Comparison of ENCODE assay signal across 35 cellular contexts in genomic region chr7:155496267-155497005, GRCh38. TPM values are rescaled to one million over a fixed set of nuclear protein-coding genes. Genes with fewer than 3 reads are reported as not detected.
"Had no signal": no experiment of that assay in that cellular context is flagged by ENCODE, and none has a peak within 500 bp of the region (broad histone marks: within the 10 kb centered on the region; RNA-seq: fewer than 3 reads in every experiment).

No MANE protein-coding gene starts in this region.

- H3K27me3 ChIP-seq: ascending aorta, body of pancreas had no signal

- H3K9ac ChIP-seq: SK-N-SH had no signal

- H3K4me1 ChIP-seq: ascending aorta, body of pancreas, breast epithelium, Peyer's patch, SJSA1 had no signal

- H3K9me3 ChIP-seq: ascending aorta, body of pancreas, breast epithelium, MG63, Peyer's patch, SJSA1, SK-N-SH had no signal

- H3K4me3 ChIP-seq: ascending aorta, body of pancreas, breast epithelium, MG63, Peyer's patch, SJSA1 had no signal

- H3K4me1 Mint-ChIP-seq: T-helper 17 cell had no signal

- H3K27ac Mint-ChIP-seq: activated CD4-positive, alpha-beta T cell treated with anti-CD3 and anti-CD28 coated beads, Interleukin-2, amount 10 ng/mL, durations not matched to agents 7 days and 5 days; activated CD8-positive, alpha-beta T cell treated with anti-CD3 and anti-CD28 coated beads, Interleukin-2, amount 10 ng/mL, durations not matched to agents 7 days and 5 days; activated naive CD4-positive, alpha-beta T cell treated with anti-CD3 and anti-CD28 coated beads, Interleukin-2, amount 50 U/mL, for 24 hours; activated naive CD8-positive, alpha-beta T cell treated with anti-CD3 and anti-CD28 coated beads, Interleukin-2, amount 10 ng/mL, durations not matched to agents 7 days and 5 days; activated T-cell treated with anti-CD3 and anti-CD28 coated beads, Interleukin-2, amount 50 U/mL, for 24 hours; activated T-helper 2 cell treated with anti-CD3 and anti-CD28 coated beads, Interferon-gamma antibody, Interleukin-2, Interleukin-4, amounts not matched to agents 10 μg/mL and 5 μg/mL and 100 μg/mL, durations not matched to agents 14 hours and 24 hours and 36 hours; T-helper 17 cell had no signal

- H3K36me3 Mint-ChIP-seq: activated naive CD4-positive, alpha-beta T cell treated with anti-CD3 and anti-CD28 coated beads, Interleukin-2, amount 50 U/mL, for 24 hours had no signal

- H3K4me3 Mint-ChIP-seq: activated CD4-positive, alpha-beta T cell treated with anti-CD3 and anti-CD28 coated beads, Interleukin-2, amount 10 ng/mL, durations not matched to agents 7 days and 5 days; activated CD8-positive, alpha-beta T cell treated with anti-CD3 and anti-CD28 coated beads, Interleukin-2, amount 10 ng/mL, durations not matched to agents 7 days and 5 days; activated naive CD4-positive, alpha-beta T cell treated with anti-CD3 and anti-CD28 coated beads, Interleukin-2, amount 50 U/mL, for 24 hours; activated naive CD8-positive, alpha-beta T cell treated with anti-CD3 and anti-CD28 coated beads, Interleukin-2, amount 10 ng/mL, durations not matched to agents 7 days and 5 days; activated T-cell treated with anti-CD3 and anti-CD28 coated beads, Interleukin-2, amount 50 U/mL, for 24 hours; T-helper 17 cell had no signal

- H3K27ac ChIP-seq: ascending aorta, body of pancreas, breast epithelium, Peyer's patch, SJSA1, WERI-Rb-1 had no signal

- H3K36me3 ChIP-seq: ascending aorta, breast epithelium, MG63, Peyer's patch, SJSA1, WERI-Rb-1 had no signal

- ATAC-seq: activated CD8-positive, alpha-beta T cell treated with anti-CD3 and anti-CD28 coated beads, Interleukin-2, amount 10 ng/mL, durations not matched to agents 7 days and 5 days; body of pancreas; PC-3; T-helper 17 cell had no signal

- H3K4me2 ChIP-seq: SK-N-SH had no signal

- DNase-seq: activated CD4-positive, alpha-beta T cell treated with anti-CD3 and anti-CD28 coated beads, Interleukin-2, amount 10 ng/mL, durations not matched to agents 7 days and 5 days; activated CD4-positive, alpha-beta T cell treated with anti-CD3 and anti-CD28 coated beads, Interleukin-2, amount 50 U/mL, for 48 hours; activated CD4-positive, CD25-positive, alpha-beta regulatory T cell; activated CD8-positive, alpha-beta T cell treated with anti-CD3 and anti-CD28 coated beads, Interleukin-2, amount 10 ng/mL, durations not matched to agents 7 days and 5 days; activated gamma-delta T cell; activated naive CD4-positive, alpha-beta T cell treated with Interleukin-2 at 50 U/mL for 16 hours; activated naive CD8-positive, alpha-beta T cell treated with anti-CD3 and anti-CD28 coated beads, Interleukin-2, amount 10 ng/mL, durations not matched to agents 7 days and 5 days; activated T-cell treated with anti-CD3 and anti-CD28 coated beads, Interleukin-2, amount 50 U/mL, for 24 hours; amygdala; body of pancreas; Karpas-422; MG63; NCI-H1048; NCI-H1436; NCI-H1694; NCI-H1930; NCI-H2081 treated with DMSO at 0.1 percent for 48 hours; NCI-H226; NCI-H748 treated with DMSO at 0.1 percent for 48 hours; NK-92 treated with Interleukin-12 subunit alpha and Interleukin-12 subunit beta, amount 100 ng/mL, for 24 hours; PC-3; Peyer's patch; SHP77 treated with DMSO at 0.1 percent for 48 hours; SK-N-SH; T-helper 17 cell; T-helper 9 cell; WERI-Rb-1 had no signal

- H3K9me3 Mint-ChIP-seq: activated CD4-positive, alpha-beta T cell treated with anti-CD3 and anti-CD28 coated beads, Interleukin-2, amount 10 ng/mL, durations not matched to agents 7 days and 5 days; activated naive CD4-positive, alpha-beta T cell treated with anti-CD3 and anti-CD28 coated beads, Interleukin-2, amount 50 U/mL, for 24 hours; activated naive CD8-positive, alpha-beta T cell treated with anti-CD3 and anti-CD28 coated beads, Interleukin-2, amount 10 ng/mL, durations not matched to agents 7 days and 5 days; activated T-cell treated with anti-CD3 and anti-CD28 coated beads, Interleukin-2, amount 50 U/mL, for 24 hours; activated T-helper 2 cell treated with anti-CD3 and anti-CD28 coated beads, Interferon-gamma antibody, Interleukin-2, Interleukin-4, amounts not matched to agents 10 μg/mL and 5 μg/mL and 100 μg/mL, durations not matched to agents 14 hours and 24 hours and 36 hours had no signal

RNA-seq across cellular contexts. Expression of gene EN2, which starts 38.5 kb away (rescaled TPM):
- total RNA-seq: activated CD4-positive, alpha-beta T cell treated with anti-CD3 and anti-CD28 coated beads, Interleukin-2, amount 10 ng/mL, durations not matched to agents 7 days and 5 days; activated CD8-positive, alpha-beta T cell treated with anti-CD3 and anti-CD28 coated beads, Interleukin-2, amount 10 ng/mL, durations not matched to agents 7 days and 5 days; activated naive CD8-positive, alpha-beta T cell treated with anti-CD3 and anti-CD28 coated beads, Interleukin-2, amount 10 ng/mL, durations not matched to agents 7 days and 5 days; activated T-helper 2 cell treated with anti-CD3 and anti-CD28 coated beads, Interferon-gamma antibody, Interleukin-2, Interleukin-4, amounts not matched to agents 10 μg/mL and 5 μg/mL and 100 μg/mL, durations not matched to agents 14 hours and 24 hours and 36 hours; ascending aorta; body of pancreas; cardiac septum; Peyer's patch; T-helper 17 cell had no signal

RNA-seq across cellular contexts. Expression of gene CNPY1, which starts 49.9 kb away (rescaled TPM):
- total RNA-seq: activated CD4-positive, alpha-beta T cell treated with anti-CD3 and anti-CD28 coated beads, Interleukin-2, amount 10 ng/mL, durations not matched to agents 7 days and 5 days; activated CD8-positive, alpha-beta T cell treated with anti-CD3 and anti-CD28 coated beads, Interleukin-2, amount 10 ng/mL, durations not matched to agents 7 days and 5 days; activated naive CD8-positive, alpha-beta T cell treated with anti-CD3 and anti-CD28 coated beads, Interleukin-2, amount 10 ng/mL, durations not matched to agents 7 days and 5 days; activated T-helper 2 cell treated with anti-CD3 and anti-CD28 coated beads, Interferon-gamma antibody, Interleukin-2, Interleukin-4, amounts not matched to agents 10 μg/mL and 5 μg/mL and 100 μg/mL, durations not matched to agents 14 hours and 24 hours and 36 hours; ascending aorta; body of pancreas; cardiac septum; NCI-H460; PC-3; SJSA1; T-helper 17 cell had no signal
- polyA plus RNA-seq: adipose tissue, SK-N-SH had no signal
